Comparison of ENCODE assay signal across 18 cellular contexts in genomic region chr17:78995022-78995760, GRCh38. TPM values are rescaled to one million over a fixed set of nuclear protein-coding genes. Genes with fewer than 3 reads are reported as not detected.
DNase-seq lines count a peak whose midpoint lies in the region; ATAC-seq, FAIRE-seq and TF ChIP-seq lines count a peak whose summit lies in the region.
"Had no signal": no experiment of that assay in that cellular context is flagged by ENCODE, and none has a peak within 500 bp of the region (broad histone marks: within the 10 kb centered on the region; RNA-seq: fewer than 3 reads in every experiment).

No MANE protein-coding gene starts in this region.

- H3K27me3 Mint-ChIP-seq in activated naive CD8-positive, alpha-beta T cell treated with anti-CD3 and anti-CD28 coated beads, Interleukin-2, amount 10 ng/mL, durations not matched to agents 7 days and 5 days, result no peaks in the 10 kb centered on the region
- H3K27me3 Mint-ChIP-seq in activated naive CD8-positive, alpha-beta T cell treated with anti-CD3 and anti-CD28 coated beads for 36 hours, result no peaks in the 10 kb centered on the region
- H3K27me3 Mint-ChIP-seq: activated B cell treated with CpG ODN at 0.5 μM for 24 hours, T-cell had no signal

- H3K4me3 ChIP-seq in K562 (no peak overlapping the region), mucosa of rectum (ENCODE audit: low read length in 2 of 2) (peak overlapping the region; percentile 48 to 54), upper lobe of right lung (no peak overlapping the region)
- H3K4me3 ChIP-seq: skin epidermis had no signal

- H3K36me3 ChIP-seq in K562 (ENCODE audit: control insufficient read depth, insufficient read depth, low read length) (peaks cover 90% of the 10 kb centered on the region; the same call in 2 of the 3 replicates), mucosa of rectum (ENCODE audit: control insufficient read depth in 2 of 2, insufficient read depth in 2 of 2, low read length in 2 of 2) (peaks cover 68 to 80% of the 10 kb centered on the region in 2 donors), upper lobe of right lung (peaks cover 90% of the 10 kb centered on the region)

- DNase-seq in activated naive CD8-positive, alpha-beta T cell treated with anti-CD3 and anti-CD28 coated beads, Interleukin-2, amount 10 ng/mL, durations not matched to agents 7 days and 5 days, result peak; percentile 27
- DNase-seq in activated naive CD8-positive, alpha-beta T cell treated with anti-CD3 and anti-CD28 coated beads for 36 hours, result no peak
- no peak for DNase-seq in K562 (ENCODE audit: extremely low read depth in 1 of 4, low spot score in 3 of 4)
- DNase-seq in upper lobe of right lung, result peak; percentile 64
- DNase-seq in COLO668 (lab: John Stamatoyannopoulos, UW; ENCODE audit: unreplicated experiment), result no peak
- no peak for DNase-seq in NCI-H510A treated with DMSO at 0.1 percent for 48 hours (lab: John Stamatoyannopoulos, UW)
- no peak for DNase-seq in NCI-H1048 (lab: John Stamatoyannopoulos, UW)
- DNase-seq: activated B cell treated with CpG ODN at 0.5 μM for 24 hours; activated gamma-delta T cell treated with Interleukin-2 at 50 U/mL for 16 hours; effector CD4-positive, alpha-beta T cell; mammary epithelial cell; NCI-H2029; NCI-H69; T-cell had no signal

- H3K27me3 ChIP-seq in K562 (ENCODE audit: control insufficient read depth in 2 of 2, insufficient read depth in 2 of 2, low read length in 2 of 2) (no peaks in the 10 kb centered on the region), mucosa of rectum (ENCODE audit: control insufficient read depth in 2 of 2, insufficient read depth in 2 of 2, low read length in 2 of 2) (no peaks in the 10 kb centered on the region), upper lobe of right lung (no peaks in the 10 kb centered on the region)

- no peak for TF ChIP-seq RAD21 in K562 (CRISPR knock-in tag; conservative IDR thresholded peaks at IDR 0.05 in 1 of 2, IDR thresholded peaks at IDR 0.05 in 1 of 2)

- H3K9me3 ChIP-seq in K562 (replicated peaks; ENCODE audit: control insufficient read depth, insufficient read depth, low read depth, low read length) (no peaks in the 10 kb centered on the region), mucosa of rectum (ENCODE audit: control insufficient read depth in 2 of 2, low read length in 2 of 2) (no peaks in the 10 kb centered on the region), upper lobe of right lung (no peaks in the 10 kb centered on the region)

- H3K36me3 Mint-ChIP-seq in activated naive CD8-positive, alpha-beta T cell treated with anti-CD3 and anti-CD28 coated beads, Interleukin-2, amount 10 ng/mL, durations not matched to agents 7 days and 5 days, result peaks cover 18% of the 10 kb centered on the region
- peaks cover 15% of the 10 kb centered on the region for H3K36me3 Mint-ChIP-seq in activated naive CD8-positive, alpha-beta T cell treated with anti-CD3 and anti-CD28 coated beads for 36 hours

- 0 out of 2 replicates have a peak, but pooled peaks cover 5% of the 10 kb centered on the region for H4K20me1 ChIP-seq in K562 (replicated peaks; ENCODE audit: control insufficient read depth, insufficient read depth, low read length)

- BruUV-seq in K562 (replicated peaks; lab: Mats Ljungman, UMichigan), result no TSS peak

- H3K9me3 Mint-ChIP-seq in activated naive CD8-positive, alpha-beta T cell treated with anti-CD3 and anti-CD28 coated beads, Interleukin-2, amount 10 ng/mL, durations not matched to agents 7 days and 5 days, result no peaks in the 10 kb centered on the region
- H3K9me3 Mint-ChIP-seq in activated naive CD8-positive, alpha-beta T cell treated with anti-CD3 and anti-CD28 coated beads for 36 hours, result no peaks in the 10 kb centered on the region
- H3K9me3 Mint-ChIP-seq: activated B cell treated with CpG ODN at 0.5 μM for 24 hours, T-cell had no signal

- no peak overlapping the region for H3K27ac Mint-ChIP-seq in activated naive CD8-positive, alpha-beta T cell treated with anti-CD3 and anti-CD28 coated beads, Interleukin-2, amount 10 ng/mL, durations not matched to agents 7 days and 5 days
- no peak overlapping the region for H3K27ac Mint-ChIP-seq in activated naive CD8-positive, alpha-beta T cell treated with anti-CD3 and anti-CD28 coated beads for 36 hours
- H3K27ac Mint-ChIP-seq: activated B cell treated with CpG ODN at 0.5 μM for 24 hours had no signal

- no peak for ATAC-seq in activated naive CD8-positive, alpha-beta T cell treated with anti-CD3 and anti-CD28 coated beads, Interleukin-2, amount 10 ng/mL, durations not matched to agents 7 days and 5 days (ENCODE audit: low read depth)
- no peak for ATAC-seq in K562
- no peak for ATAC-seq in upper lobe of right lung
- ATAC-seq: T-cell had no signal

- no peaks in the 10 kb centered on the region for H3K79me2 ChIP-seq in K562 (ENCODE audit: control insufficient read depth, insufficient read depth, low read length)

- TF ChIP-seq POLR2A in K562 (conservative IDR thresholded peaks at IDR 0.05), result no peak

- H3K9ac ChIP-seq in K562 (ENCODE audit: insufficient read depth in 1 of 2, low read depth in 2 of 2, low read length in 2 of 2) (no peak overlapping the region), mucosa of rectum (ENCODE audit: low read depth in 1 of 2, low read length in 2 of 2) (peak overlapping the region; percentile 74 to 79)

- FAIRE-seq in K562 (lab: Jason Lieb, UNC), result no peak
- FAIRE-seq: bronchial epithelial cell, D721Med had no signal

- no peak for TF ChIP-seq CTCF in K562 (IDR thresholded peaks at IDR 0.05 in 2 of 3, conservative IDR thresholded peaks at IDR 0.05 in 1 of 3; ENCODE audit: insufficient read depth in 2 of 3, low read depth in 1 of 3, low read length in 3 of 3)
- TF ChIP-seq CTCF in upper lobe of right lung (IDR thresholded peaks at IDR 0.05), result no peak

- H3K4me1 Mint-ChIP-seq in activated naive CD8-positive, alpha-beta T cell treated with anti-CD3 and anti-CD28 coated beads, Interleukin-2, amount 10 ng/mL, durations not matched to agents 7 days and 5 days, result peaks cover 3% of the 10 kb centered on the region
- peaks cover 3% of the 10 kb centered on the region for H3K4me1 Mint-ChIP-seq in activated naive CD8-positive, alpha-beta T cell treated with anti-CD3 and anti-CD28 coated beads for 36 hours

- H2AFZ ChIP-seq in K562 (ENCODE audit: low read depth, low read length), result no peak overlapping the region

- in situ Hi-C loops in K562 (cut with MboI), result no loop called here

- H3K4me2 ChIP-seq in K562 (ENCODE audit: insufficient read depth, low read length), result no peak overlapping the region

- no peak overlapping the region for H3K27ac ChIP-seq in K562 (ENCODE audit: extremely low read depth, low read depth, low read length)
- H3K27ac ChIP-seq in mucosa of rectum (ENCODE audit: low read depth in 2 of 2, low read length in 2 of 2), result peak overlapping the region; percentile 88 to 92
- H3K27ac ChIP-seq in upper lobe of right lung, result peak overlapping the region; percentile 66

- H3K4me1 ChIP-seq in K562 (replicated peaks in 1 of 2; ENCODE audit: control insufficient read depth in 2 of 2, insufficient read depth in 2 of 2, low read length in 2 of 2), result peaks cover 4 to 30% of the 10 kb centered on the region in 2 experiments; a peak in 4 of 5 replicates
- peaks cover 55 to 70% of the 10 kb centered on the region in 2 donors for H3K4me1 ChIP-seq in mucosa of rectum (ENCODE audit: control insufficient read depth in 2 of 2, insufficient read depth in 2 of 2, low read length in 2 of 2)
- H3K4me1 ChIP-seq in upper lobe of right lung, result peaks cover 9% of the 10 kb centered on the region

- intact Hi-C loops in K562 (cut with micrococcal nuclease), result no loop called here
- intact Hi-C loops in upper lobe of right lung (cut with DNase I), result no loop called here

- 97% methylated on average over 27 of the region's 34 CpGs for WGBS in K562 (ENCODE audit: insufficient coverage, low coverage, missing lambda C conversion rate)

- peaks cover 3% of the 10 kb centered on the region for H3K9me1 ChIP-seq in K562 (ENCODE audit: control insufficient read depth, insufficient read depth, low read length)

- CTCF ChIA-PET in K562 (lab: Yijun Ruan, JAX; ENCODE audit: low intra/inter-chr PET ratio), result no interaction called here

- TF ChIP-seq EP300 in K562 (IDR thresholded peaks at IDR 0.05; ENCODE audit: low read length), result no peak

- POLR2A ChIA-PET in activated naive CD8-positive, alpha-beta T cell treated with anti-CD3 and anti-CD28 coated beads, Interleukin-2, amount 10 ng/mL, durations not matched to agents 7 days and 5 days (lab: Charles Lee), result interaction anchor here (1.1 kb wide), 1 partner anchor 15 kb away, joined by 4 read pairs; the partner anchor contains the start of gene CANT1
- POLR2A ChIA-PET in K562 (lab: Yijun Ruan, JAX), result interaction anchor here (0.8 to 1.5 kb wide), 2 partner anchors 11 to 15 kb away, joined by 3 to 8 read pairs; no protein-coding TSS in a partner anchor

- no peak overlapping the region for H3K4me3 Mint-ChIP-seq in activated naive CD8-positive, alpha-beta T cell treated with anti-CD3 and anti-CD28 coated beads, Interleukin-2, amount 10 ng/mL, durations not matched to agents 7 days and 5 days
- H3K4me3 Mint-ChIP-seq in activated naive CD8-positive, alpha-beta T cell treated with anti-CD3 and anti-CD28 coated beads for 36 hours, result no peak overlapping the region
- H3K4me3 Mint-ChIP-seq: activated B cell treated with CpG ODN at 0.5 μM for 24 hours, T-cell had no signal

RNA-seq across cellular contexts. Expression of gene CANT1, which starts 14.4 kb away (rescaled TPM):
- total RNA-seq in activated naive CD8-positive, alpha-beta T cell treated with anti-CD3 and anti-CD28 coated beads, Interleukin-2, amount 10 ng/mL, durations not matched to agents 7 days and 5 days, result 10 to 100 TPM; 56.0 to 61.5 TPM
- total RNA-seq in activated naive CD8-positive, alpha-beta T cell treated with anti-CD3 and anti-CD28 coated beads for 36 hours, result 10 to 100 TPM; 39.3 to 43.1 TPM
- 43.0 and 99.3 TPM in 2 replicates for total RNA-seq in K562 (2011; cell fraction: chromatin; rRNA removed; ENCODE audit: low replicate concordance)
- 96.1 and 114 TPM in 2 replicates for total RNA-seq in K562 (2011; cell fraction: nucleolus; rRNA removed)
- total RNA-seq in K562 (2011; cell fraction: nucleoplasm; rRNA removed), result 74.2 and 76.3 TPM in 2 replicates
- 25.7 and 30.6 TPM in 2 replicates for total RNA-seq in K562 (2014; rRNA removed)
- 12.6 and 13.9 TPM in 2 replicates for total RNA-seq in K562 (2014; rRNA removed; fragmentation: Illumina TruSeq; extraction: Trizol)
- 21.6 and 23.9 TPM in 2 replicates for total RNA-seq in K562 (2015; rRNA removed; fragmentation: Illumina TruSeq; extraction: Trizol)
- total RNA-seq in K562 (2021), result 66.4 and 68.4 TPM in 2 replicates
- polyA plus RNA-seq in K562 (2011; rRNA removed), result 22.5 and 27.2 TPM in 2 replicates
- polyA plus RNA-seq in K562 (2011; cell fraction: cytosol; rRNA removed), result 22.3 and 42.0 TPM in 2 replicates
- polyA plus RNA-seq in K562 (2011; cell fraction: nucleus; rRNA removed), result 19.9 and 27.7 TPM in 2 replicates
- 50.7 and 73.7 TPM in 2 replicates for polyA plus RNA-seq in K562 (2012)
- polyA plus RNA-seq in K562 (2014; fragmentation: Illumina TruSeq; extraction: Trizol), result 25.8 and 29.2 TPM in 2 replicates
- polyA plus RNA-seq in K562 (2014; fragmentation: Nextera tagmentation; extraction: Ambion mirVana), result 1 to 10 TPM; 2.7 to 2.9 TPM
- 24.9 and 25.2 TPM in 2 replicates for polyA plus RNA-seq in K562 (2014; rRNA removed)
- polyA minus RNA-seq in K562 (2011; rRNA and poly(A)+ RNA removed), result 26.4 and 26.9 TPM in 2 replicates
- 29.2 and 54.9 TPM in 2 replicates for polyA minus RNA-seq in K562 (2011; cell fraction: cytosol; rRNA and poly(A)+ RNA removed)
- polyA minus RNA-seq in K562 (2011; cell fraction: nucleus; rRNA and poly(A)+ RNA removed), result 12.3 and 17.8 TPM in 2 replicates
- 59.6 TPM for total RNA-seq in upper lobe of right lung

RNA-seq across cellular contexts. Expression of gene LGALS3BP, which starts 15.5 kb away (rescaled TPM):
- 100 to 1,000 TPM; 193 to 222 TPM for total RNA-seq in activated naive CD8-positive, alpha-beta T cell treated with anti-CD3 and anti-CD28 coated beads, Interleukin-2, amount 10 ng/mL, durations not matched to agents 7 days and 5 days
- total RNA-seq in activated naive CD8-positive, alpha-beta T cell treated with anti-CD3 and anti-CD28 coated beads for 36 hours, result 10 to 100 TPM; 86.8 to 89.7 TPM
- 1.6 and 6.3 TPM in 2 replicates for total RNA-seq in K562 (2011; cell fraction: chromatin; rRNA removed; ENCODE audit: low replicate concordance)
- 7.7 and 7.8 TPM in 2 replicates for total RNA-seq in K562 (2011; cell fraction: nucleolus; rRNA removed)
- 4.3 and 5.4 TPM in 2 replicates for total RNA-seq in K562 (2011; cell fraction: nucleoplasm; rRNA removed)
- 4.8 and 5.9 TPM in 2 replicates for total RNA-seq in K562 (2014; rRNA removed)
- total RNA-seq in K562 (2014; rRNA removed; fragmentation: Illumina TruSeq; extraction: Trizol), result 0.73 and 1.4 TPM in 2 replicates
- 4.4 and 4.7 TPM in 2 replicates for total RNA-seq in K562 (2015; rRNA removed; fragmentation: Illumina TruSeq; extraction: Trizol)
- total RNA-seq in K562 (2021), result 5.3 and 8.7 TPM in 2 replicates
- 0.68 and 2.4 TPM in 2 replicates for polyA plus RNA-seq in K562 (2011; rRNA removed)
- 1.2 and 2.3 TPM in 2 replicates for polyA plus RNA-seq in K562 (2011; cell fraction: cytosol; rRNA removed)
- 3.9 and 8.1 TPM in 2 replicates for polyA plus RNA-seq in K562 (2011; cell fraction: nucleus; rRNA removed)
- polyA plus RNA-seq in K562 (2012), result 8.6 and 29.2 TPM in 2 replicates
- polyA plus RNA-seq in K562 (2014; fragmentation: Illumina TruSeq; extraction: Trizol), result 3.8 and 4.2 TPM in 2 replicates
- under 1 TPM; 0.39 to 0.59 TPM for polyA plus RNA-seq in K562 (2014; fragmentation: Nextera tagmentation; extraction: Ambion mirVana)
- polyA plus RNA-seq in K562 (2014; rRNA removed), result 3.2 and 3.3 TPM in 2 replicates
- 1.1 and 1.3 TPM in 2 replicates for polyA minus RNA-seq in K562 (2011; rRNA and poly(A)+ RNA removed)
- polyA minus RNA-seq in K562 (2011; cell fraction: cytosol; rRNA and poly(A)+ RNA removed), result 4.7 and 6.4 TPM in 2 replicates
- polyA minus RNA-seq in K562 (2011; cell fraction: nucleus; rRNA and poly(A)+ RNA removed), result 1.4 and 2.8 TPM in 2 replicates
- total RNA-seq in upper lobe of right lung, result 405 TPM

RNA-seq across cellular contexts. Expression of gene C1QTNF1, which starts 28.8 kb away (rescaled TPM):
- total RNA-seq in activated naive CD8-positive, alpha-beta T cell treated with anti-CD3 and anti-CD28 coated beads, Interleukin-2, amount 10 ng/mL, durations not matched to agents 7 days and 5 days, result not detected
- under 1 TPM; 0.12 to 0.14 TPM for total RNA-seq in activated naive CD8-positive, alpha-beta T cell treated with anti-CD3 and anti-CD28 coated beads for 36 hours
- total RNA-seq in K562 (2011; cell fraction: chromatin; rRNA removed; ENCODE audit: low replicate concordance), result not detected in 2 replicates
- total RNA-seq in K562 (2011; cell fraction: nucleolus; rRNA removed), result not detected in 2 replicates
- total RNA-seq in K562 (2011; cell fraction: nucleoplasm; rRNA removed), result not detected in 2 replicates
- total RNA-seq in K562 (2014; rRNA removed) (not detected in 2 replicates), K562 (2014; rRNA removed; fragmentation: Illumina TruSeq; extraction: Trizol) (not detected in 2 replicates), K562 (2015; rRNA removed; fragmentation: Illumina TruSeq; extraction: Trizol) (not detected in 2 replicates), K562 (2021) (0.09 and 0.22 TPM in 2 replicates), upper lobe of right lung (28.3 TPM)
- polyA plus RNA-seq in K562 (2011; rRNA removed) (not detected in 2 replicates), K562 (2014; fragmentation: Illumina TruSeq; extraction: Trizol) (not detected in 2 replicates), K562 (2014; fragmentation: Nextera tagmentation; extraction: Ambion mirVana) (not detected), K562 (2014; rRNA removed) (not detected in 2 replicates)
- not detected in 2 replicates for polyA plus RNA-seq in K562 (2011; cell fraction: cytosol; rRNA removed)
- polyA plus RNA-seq in K562 (2011; cell fraction: nucleus; rRNA removed), result not detected in 2 replicates
- polyA plus RNA-seq in K562 (2012), result not detected in 2 replicates
- not detected in 2 replicates for polyA minus RNA-seq in K562 (2011; rRNA and poly(A)+ RNA removed)
- polyA minus RNA-seq in K562 (2011; cell fraction: cytosol; rRNA and poly(A)+ RNA removed), result not detected in 2 replicates
- not detected in 2 replicates for polyA minus RNA-seq in K562 (2011; cell fraction: nucleus; rRNA and poly(A)+ RNA removed)
- total RNA-seq: activated B cell treated with CpG ODN at 0.5 μM for 24 hours had no signal

Comparison
In these comparisons a context has a peak if more than half of its experiments do, and no peak if none do; other contexts are left out.
1. DNase-seq: peak in activated naive CD8-positive, alpha-beta T cell treated with anti-CD3 and anti-CD28 coated beads, Interleukin-2, amount 10 ng/mL, durations not matched to agents 7 days and 5 days (single experiment) and upper lobe of right lung (single experiment); none in activated naive CD8-positive, alpha-beta T cell treated with anti-CD3 and anti-CD28 coated beads for 36 hours (single experiment), K562 (0 of 4), COLO668 (single experiment), NCI-H510A treated with DMSO at 0.1 percent for 48 hours (single experiment) and NCI-H1048 (single experiment).
2. H3K4me3 ChIP-seq: peak in mucosa of rectum (2 of 2); none in K562 (single experiment) and upper lobe of right lung (single experiment).
3. H3K9ac ChIP-seq: peak in mucosa of rectum (2 of 2); none in K562 (0 of 2).
4. RNA of gene LGALS3BP, which starts 15.5 kb away (total RNA-seq): 405 TPM in upper lobe of right lung (single experiment), 193 to 222 TPM in activated naive CD8-positive, alpha-beta T cell treated with anti-CD3 and anti-CD28 coated beads, Interleukin-2, amount 10 ng/mL, durations not matched to agents 7 days and 5 days and 86.8 to 89.7 TPM in activated naive CD8-positive, alpha-beta T cell treated with anti-CD3 and anti-CD28 coated beads for 36 hours; 0.73 to 8.7 TPM in K562; every median in the first group is over 4 times any median in the second.
5. RNA of gene C1QTNF1, which starts 28.8 kb away (total RNA-seq): 28.3 TPM in upper lobe of right lung (single experiment); 0.12 to 0.14 TPM in activated naive CD8-positive, alpha-beta T cell treated with anti-CD3 and anti-CD28 coated beads for 36 hours, not detected in activated naive CD8-positive, alpha-beta T cell treated with anti-CD3 and anti-CD28 coated beads, Interleukin-2, amount 10 ng/mL, durations not matched to agents 7 days and 5 days and 0.09 to 0.22 TPM in K562; every median in the first group is over 10 times any median in the second.